In genomic region chr5:34899066-34899465, GRCh38 we compare ENCODE assay signal across 23 cellular contexts.
"Had no signal": no experiment of that assay in that cellular context is flagged by ENCODE, and none has a peak within 500 bp of the region (broad histone marks: within the 10 kb centered on the region; RNA-seq: fewer than 3 reads in every experiment).

No MANE protein-coding gene starts in this region.

- DNase-seq: activated CD4-positive, alpha-beta T cell treated with anti-CD3 and anti-CD28 coated beads for 4 hours; activated CD4-positive, alpha-beta T cell treated with anti-CD3 and anti-CD28 coated beads, Interleukin-2, amount 50 U/mL, for 48 hours; activated CD8-positive, alpha-beta memory T cell treated with anti-CD3 and anti-CD28 coated beads, Interleukin-2, amount 50 U/mL, for 48 hours; activated T-cell treated with anti-CD3 and anti-CD28 coated beads, Interleukin-2, amount 50 U/mL, for 4 hours; adrenal gland; colonic mucosa; dorsolateral prefrontal cortex; effector memory CD8-positive, alpha-beta T cell; gastrocnemius medialis; hippocampal formation; left ventricle myocardium superior; mammary epithelial cell; natural killer cell; ovary; psoas muscle; right cardiac atrium; stimulated activated CD4-positive, alpha-beta T cell treated with anti-CD3 and anti-CD28 coated beads, Interleukin-12 subunit alpha, Interleukin-12 subunit beta, amount 100 ng/mL, for 4 hours; stimulated activated CD4-positive, alpha-beta T cell treated with anti-CD3 and anti-CD28 coated beads, Interleukin-4, amount 100 ng/mL, for 4 hours; stimulated activated naive CD8-positive, alpha-beta T cell treated with anti-CD3 and anti-CD28 coated beads, Interleukin-15, amount 100 ng/mL, for 72 hours; uterus had no signal

- H3K4me3 ChIP-seq: adrenal gland, colonic mucosa, dorsolateral prefrontal cortex, esophagus muscularis mucosa, gastrocnemius medialis, ovary, psoas muscle, tibial nerve, uterus had no signal

- H3K27me3 ChIP-seq: adrenal gland, colonic mucosa, dorsolateral prefrontal cortex, esophagus muscularis mucosa, gastrocnemius medialis, neutrophil, ovary, tibial nerve had no signal

- H3K4me1 ChIP-seq: adrenal gland, colonic mucosa, gastrocnemius medialis, psoas muscle, uterus had no signal

- H3K9me3 ChIP-seq: adrenal gland, colonic mucosa, esophagus muscularis mucosa, gastrocnemius medialis, neutrophil, ovary, psoas muscle, tibial nerve, uterus had no signal

- H3K27ac ChIP-seq: adrenal gland, colonic mucosa, esophagus muscularis mucosa, gastrocnemius medialis, neutrophil, ovary, psoas muscle, tibial nerve, uterus had no signal

- H3K36me3 ChIP-seq: adrenal gland, colonic mucosa, neutrophil, ovary, uterus had no signal
